1 cellular context compared by ENCODE assay signal in the genomic region with DNA sequence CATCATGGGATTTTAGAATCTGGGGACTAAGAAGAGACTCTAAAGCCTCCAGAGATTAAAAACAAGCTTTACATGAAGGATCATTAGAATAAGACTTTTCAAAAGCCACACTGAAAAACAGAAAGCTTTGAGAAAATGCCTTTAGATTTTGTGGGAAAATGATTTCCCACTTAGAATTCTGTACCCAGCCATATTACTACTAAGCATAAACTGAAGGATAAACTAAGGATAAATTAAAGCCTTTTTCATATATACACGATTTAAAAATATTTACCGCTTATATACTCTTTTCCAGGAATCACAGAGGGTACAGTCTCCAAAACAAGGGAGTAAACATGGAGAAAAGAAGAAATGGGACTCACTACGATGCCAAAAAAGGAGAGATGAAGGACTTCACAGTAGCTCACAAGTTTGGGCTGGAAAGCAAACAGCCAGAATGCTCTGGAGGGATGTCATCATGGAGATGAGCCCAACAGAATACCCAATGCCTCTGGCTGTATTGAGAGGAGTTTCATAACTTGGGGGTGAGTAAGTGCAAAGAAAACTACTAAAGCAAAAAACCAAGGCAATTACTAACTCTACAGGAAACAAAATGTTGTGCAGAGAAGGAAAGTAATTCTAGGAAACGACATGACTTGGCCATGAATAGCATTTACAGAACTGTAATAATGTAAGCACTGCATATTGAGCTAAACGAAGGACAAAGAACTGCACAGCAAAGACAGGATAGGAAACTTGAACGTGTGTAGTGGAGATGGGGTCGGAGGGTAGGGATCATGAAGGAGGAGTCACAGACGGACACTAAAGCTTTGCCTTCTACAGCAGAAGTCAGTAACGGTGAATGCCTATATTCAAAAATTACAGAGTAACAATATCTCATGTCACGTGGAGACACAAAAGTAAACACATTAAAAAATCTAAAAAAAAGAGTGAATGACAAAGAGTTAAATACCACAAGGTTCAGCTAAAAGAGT.
TF ChIP-seq lines count a peak whose summit lies in the region.

No MANE protein-coding gene starts in this region.

TF ChIP-seq in K562, 482 proteins besides CTCF, POLR2A, EP300 and RAD21 (continued from another document and continues in another):
- TF ChIP-seq, protein P1, sequence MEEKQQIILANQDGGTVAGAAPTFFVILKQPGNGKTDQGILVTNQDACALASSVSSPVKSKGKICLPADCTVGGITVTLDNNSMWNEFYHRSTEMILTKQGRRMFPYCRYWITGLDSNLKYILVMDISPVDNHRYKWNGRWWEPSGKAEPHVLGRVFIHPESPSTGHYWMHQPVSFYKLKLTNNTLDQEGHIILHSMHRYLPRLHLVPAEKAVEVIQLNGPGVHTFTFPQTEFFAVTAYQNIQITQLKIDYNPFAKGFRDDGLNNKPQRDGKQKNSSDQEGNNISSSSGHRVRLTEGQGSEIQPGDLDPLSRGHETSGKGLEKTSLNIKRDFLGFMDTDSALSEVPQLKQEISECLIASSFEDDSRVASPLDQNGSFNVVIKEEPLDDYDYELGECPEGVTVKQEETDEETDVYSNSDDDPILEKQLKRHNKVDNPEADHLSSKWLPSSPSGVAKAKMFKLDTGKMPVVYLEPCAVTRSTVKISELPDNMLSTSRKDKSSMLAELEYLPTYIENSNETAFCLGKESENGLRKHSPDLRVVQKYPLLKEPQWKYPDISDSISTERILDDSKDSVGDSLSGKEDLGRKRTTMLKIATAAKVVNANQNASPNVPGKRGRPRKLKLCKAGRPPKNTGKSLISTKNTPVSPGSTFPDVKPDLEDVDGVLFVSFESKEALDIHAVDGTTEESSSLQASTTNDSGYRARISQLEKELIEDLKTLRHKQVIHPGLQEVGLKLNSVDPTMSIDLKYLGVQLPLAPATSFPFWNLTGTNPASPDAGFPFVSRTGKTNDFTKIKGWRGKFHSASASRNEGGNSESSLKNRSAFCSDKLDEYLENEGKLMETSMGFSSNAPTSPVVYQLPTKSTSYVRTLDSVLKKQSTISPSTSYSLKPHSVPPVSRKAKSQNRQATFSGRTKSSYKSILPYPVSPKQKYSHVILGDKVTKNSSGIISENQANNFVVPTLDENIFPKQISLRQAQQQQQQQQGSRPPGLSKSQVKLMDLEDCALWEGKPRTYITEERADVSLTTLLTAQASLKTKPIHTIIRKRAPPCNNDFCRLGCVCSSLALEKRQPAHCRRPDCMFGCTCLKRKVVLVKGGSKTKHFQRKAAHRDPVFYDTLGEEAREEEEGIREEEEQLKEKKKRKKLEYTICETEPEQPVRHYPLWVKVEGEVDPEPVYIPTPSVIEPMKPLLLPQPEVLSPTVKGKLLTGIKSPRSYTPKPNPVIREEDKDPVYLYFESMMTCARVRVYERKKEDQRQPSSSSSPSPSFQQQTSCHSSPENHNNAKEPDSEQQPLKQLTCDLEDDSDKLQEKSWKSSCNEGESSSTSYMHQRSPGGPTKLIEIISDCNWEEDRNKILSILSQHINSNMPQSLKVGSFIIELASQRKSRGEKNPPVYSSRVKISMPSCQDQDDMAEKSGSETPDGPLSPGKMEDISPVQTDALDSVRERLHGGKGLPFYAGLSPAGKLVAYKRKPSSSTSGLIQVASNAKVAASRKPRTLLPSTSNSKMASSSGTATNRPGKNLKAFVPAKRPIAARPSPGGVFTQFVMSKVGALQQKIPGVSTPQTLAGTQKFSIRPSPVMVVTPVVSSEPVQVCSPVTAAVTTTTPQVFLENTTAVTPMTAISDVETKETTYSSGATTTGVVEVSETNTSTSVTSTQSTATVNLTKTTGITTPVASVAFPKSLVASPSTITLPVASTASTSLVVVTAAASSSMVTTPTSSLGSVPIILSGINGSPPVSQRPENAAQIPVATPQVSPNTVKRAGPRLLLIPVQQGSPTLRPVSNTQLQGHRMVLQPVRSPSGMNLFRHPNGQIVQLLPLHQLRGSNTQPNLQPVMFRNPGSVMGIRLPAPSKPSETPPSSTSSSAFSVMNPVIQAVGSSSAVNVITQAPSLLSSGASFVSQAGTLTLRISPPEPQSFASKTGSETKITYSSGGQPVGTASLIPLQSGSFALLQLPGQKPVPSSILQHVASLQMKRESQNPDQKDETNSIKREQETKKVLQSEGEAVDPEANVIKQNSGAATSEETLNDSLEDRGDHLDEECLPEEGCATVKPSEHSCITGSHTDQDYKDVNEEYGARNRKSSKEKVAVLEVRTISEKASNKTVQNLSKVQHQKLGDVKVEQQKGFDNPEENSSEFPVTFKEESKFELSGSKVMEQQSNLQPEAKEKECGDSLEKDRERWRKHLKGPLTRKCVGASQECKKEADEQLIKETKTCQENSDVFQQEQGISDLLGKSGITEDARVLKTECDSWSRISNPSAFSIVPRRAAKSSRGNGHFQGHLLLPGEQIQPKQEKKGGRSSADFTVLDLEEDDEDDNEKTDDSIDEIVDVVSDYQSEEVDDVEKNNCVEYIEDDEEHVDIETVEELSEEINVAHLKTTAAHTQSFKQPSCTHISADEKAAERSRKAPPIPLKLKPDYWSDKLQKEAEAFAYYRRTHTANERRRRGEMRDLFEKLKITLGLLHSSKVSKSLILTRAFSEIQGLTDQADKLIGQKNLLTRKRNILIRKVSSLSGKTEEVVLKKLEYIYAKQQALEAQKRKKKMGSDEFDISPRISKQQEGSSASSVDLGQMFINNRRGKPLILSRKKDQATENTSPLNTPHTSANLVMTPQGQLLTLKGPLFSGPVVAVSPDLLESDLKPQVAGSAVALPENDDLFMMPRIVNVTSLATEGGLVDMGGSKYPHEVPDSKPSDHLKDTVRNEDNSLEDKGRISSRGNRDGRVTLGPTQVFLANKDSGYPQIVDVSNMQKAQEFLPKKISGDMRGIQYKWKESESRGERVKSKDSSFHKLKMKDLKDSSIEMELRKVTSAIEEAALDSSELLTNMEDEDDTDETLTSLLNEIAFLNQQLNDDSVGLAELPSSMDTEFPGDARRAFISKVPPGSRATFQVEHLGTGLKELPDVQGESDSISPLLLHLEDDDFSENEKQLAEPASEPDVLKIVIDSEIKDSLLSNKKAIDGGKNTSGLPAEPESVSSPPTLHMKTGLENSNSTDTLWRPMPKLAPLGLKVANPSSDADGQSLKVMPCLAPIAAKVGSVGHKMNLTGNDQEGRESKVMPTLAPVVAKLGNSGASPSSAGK (IDR thresholded peaks at IDR 0.05): 0 out of 2 replicates have a peak, but pooled peaks have one; percentile 18
- TF ChIP-seq, protein P2, sequence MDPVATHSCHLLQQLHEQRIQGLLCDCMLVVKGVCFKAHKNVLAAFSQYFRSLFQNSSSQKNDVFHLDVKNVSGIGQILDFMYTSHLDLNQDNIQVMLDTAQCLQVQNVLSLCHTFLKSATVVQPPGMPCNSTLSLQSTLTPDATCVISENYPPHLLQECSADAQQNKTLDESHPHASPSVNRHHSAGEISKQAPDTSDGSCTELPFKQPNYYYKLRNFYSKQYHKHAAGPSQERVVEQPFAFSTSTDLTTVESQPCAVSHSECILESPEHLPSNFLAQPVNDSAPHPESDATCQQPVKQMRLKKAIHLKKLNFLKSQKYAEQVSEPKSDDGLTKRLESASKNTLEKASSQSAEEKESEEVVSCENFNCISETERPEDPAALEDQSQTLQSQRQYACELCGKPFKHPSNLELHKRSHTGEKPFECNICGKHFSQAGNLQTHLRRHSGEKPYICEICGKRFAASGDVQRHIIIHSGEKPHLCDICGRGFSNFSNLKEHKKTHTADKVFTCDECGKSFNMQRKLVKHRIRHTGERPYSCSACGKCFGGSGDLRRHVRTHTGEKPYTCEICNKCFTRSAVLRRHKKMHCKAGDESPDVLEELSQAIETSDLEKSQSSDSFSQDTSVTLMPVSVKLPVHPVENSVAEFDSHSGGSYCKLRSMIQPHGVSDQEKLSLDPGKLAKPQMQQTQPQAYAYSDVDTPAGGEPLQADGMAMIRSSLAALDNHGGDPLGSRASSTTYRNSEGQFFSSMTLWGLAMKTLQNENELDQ (CRISPR knock-in tag; IDR thresholded peaks at IDR 0.05; ENCODE audit: borderline replicate concordance): no peak
- 0 out of 2 replicates have a peak, but pooled peaks have one; percentile 32 for TF ChIP-seq BCOR (IDR thresholded peaks at IDR 0.05)
- TF ChIP-seq ZNF263 (CRISPR knock-in tag; IDR thresholded peaks at IDR 0.05; ENCODE audit: borderline replicate concordance): no peak
- no peak for TF ChIP-seq NCOA6 (IDR thresholded peaks at IDR 0.05)
- TF ChIP-seq, protein P3, sequence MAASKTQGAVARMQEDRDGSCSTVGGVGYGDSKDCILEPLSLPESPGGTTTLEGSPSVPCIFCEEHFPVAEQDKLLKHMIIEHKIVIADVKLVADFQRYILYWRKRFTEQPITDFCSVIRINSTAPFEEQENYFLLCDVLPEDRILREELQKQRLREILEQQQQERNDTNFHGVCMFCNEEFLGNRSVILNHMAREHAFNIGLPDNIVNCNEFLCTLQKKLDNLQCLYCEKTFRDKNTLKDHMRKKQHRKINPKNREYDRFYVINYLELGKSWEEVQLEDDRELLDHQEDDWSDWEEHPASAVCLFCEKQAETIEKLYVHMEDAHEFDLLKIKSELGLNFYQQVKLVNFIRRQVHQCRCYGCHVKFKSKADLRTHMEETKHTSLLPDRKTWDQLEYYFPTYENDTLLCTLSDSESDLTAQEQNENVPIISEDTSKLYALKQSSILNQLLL (CRISPR knock-in tag; IDR thresholded peaks at IDR 0.05; ENCODE audit: borderline replicate concordance): no peak
- TF ChIP-seq CBX5 (IDR thresholded peaks at IDR 0.05; ENCODE audit: borderline replicate concordance, low read depth): no peak
- no peak for TF ChIP-seq MTA1 (IDR thresholded peaks at IDR 0.05; ENCODE audit: borderline replicate concordance)
- TF ChIP-seq ZNF134 (CRISPR knock-in tag; conservative IDR thresholded peaks at IDR 0.05): no peak
- TF ChIP-seq, protein P4, sequence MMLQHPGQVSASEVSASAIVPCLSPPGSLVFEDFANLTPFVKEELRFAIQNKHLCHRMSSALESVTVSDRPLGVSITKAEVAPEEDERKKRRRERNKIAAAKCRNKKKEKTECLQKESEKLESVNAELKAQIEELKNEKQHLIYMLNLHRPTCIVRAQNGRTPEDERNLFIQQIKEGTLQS (IDR thresholded peaks at IDR 0.05): peak; percentile 42; the same call in 1 of the 2 replicates
- TF ChIP-seq, protein P4 (CRISPR knock-in tag; conservative IDR thresholded peaks at IDR 0.05): no peak
- TF ChIP-seq ESRRB (CRISPR knock-in tag; IDR thresholded peaks at IDR 0.05; ENCODE audit: borderline replicate concordance): no peak
- TF ChIP-seq PYGO2 (tag; IDR thresholded peaks at IDR 0.05): no peak
- TF ChIP-seq ZNF143 (CRISPR knock-in tag; IDR thresholded peaks at IDR 0.05): no peak
- TF ChIP-seq ZNF584 (CRISPR knock-in tag; IDR thresholded peaks at IDR 0.05; ENCODE audit: low read depth): no peak
- no peak for TF ChIP-seq DACH1 (IDR thresholded peaks at IDR 0.05; ENCODE audit: partially characterized antibody)
- no peak for TF ChIP-seq TEAD1 (CRISPR knock-in tag; IDR thresholded peaks at IDR 0.05)
- TF ChIP-seq, protein P5, sequence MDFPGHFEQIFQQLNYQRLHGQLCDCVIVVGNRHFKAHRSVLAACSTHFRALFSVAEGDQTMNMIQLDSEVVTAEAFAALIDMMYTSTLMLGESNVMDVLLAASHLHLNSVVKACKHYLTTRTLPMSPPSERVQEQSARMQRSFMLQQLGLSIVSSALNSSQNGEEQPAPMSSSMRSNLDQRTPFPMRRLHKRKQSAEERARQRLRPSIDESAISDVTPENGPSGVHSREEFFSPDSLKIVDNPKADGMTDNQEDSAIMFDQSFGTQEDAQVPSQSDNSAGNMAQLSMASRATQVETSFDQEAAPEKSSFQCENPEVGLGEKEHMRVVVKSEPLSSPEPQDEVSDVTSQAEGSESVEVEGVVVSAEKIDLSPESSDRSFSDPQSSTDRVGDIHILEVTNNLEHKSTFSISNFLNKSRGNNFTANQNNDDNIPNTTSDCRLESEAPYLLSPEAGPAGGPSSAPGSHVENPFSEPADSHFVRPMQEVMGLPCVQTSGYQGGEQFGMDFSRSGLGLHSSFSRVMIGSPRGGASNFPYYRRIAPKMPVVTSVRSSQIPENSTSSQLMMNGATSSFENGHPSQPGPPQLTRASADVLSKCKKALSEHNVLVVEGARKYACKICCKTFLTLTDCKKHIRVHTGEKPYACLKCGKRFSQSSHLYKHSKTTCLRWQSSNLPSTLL (IDR thresholded peaks at IDR 0.05): 0 out of 2 replicates have a peak, but pooled peaks have one; percentile 22
- no peak for TF ChIP-seq MED1 (CRISPR knock-in tag; IDR thresholded peaks at IDR 0.05; ENCODE audit: borderline replicate concordance)
- no peak for TF ChIP-seq CBX8 (IDR thresholded peaks at IDR 0.05; ENCODE audit: borderline replicate concordance, extremely low read depth, low read depth, low read length, poor library complexity, severe bottlenecking)
- TF ChIP-seq TAF15 (IDR thresholded peaks at IDR 0.05; ENCODE audit: low read depth, low read length): no peak
- no peak for TF ChIP-seq HSF4 (CRISPR knock-in tag; IDR thresholded peaks at IDR 0.05; ENCODE audit: borderline replicate concordance)
- no peak for TF ChIP-seq NFE2 (IDR thresholded peaks at IDR 0.05; ENCODE audit: low read depth)
- TF ChIP-seq STAG1 (CRISPR knock-in tag; IDR thresholded peaks at IDR 0.05; ENCODE audit: borderline replicate concordance): no peak
- no peak for TF ChIP-seq TCF7L2 (IDR thresholded peaks at IDR 0.05; ENCODE audit: low read depth, low read length)
- TF ChIP-seq SAP30 (IDR thresholded peaks at IDR 0.05; ENCODE audit: borderline replicate concordance, insufficient read depth, low read depth, low read length, poor library complexity, severe bottlenecking): no peak
- TF ChIP-seq, protein P6, sequence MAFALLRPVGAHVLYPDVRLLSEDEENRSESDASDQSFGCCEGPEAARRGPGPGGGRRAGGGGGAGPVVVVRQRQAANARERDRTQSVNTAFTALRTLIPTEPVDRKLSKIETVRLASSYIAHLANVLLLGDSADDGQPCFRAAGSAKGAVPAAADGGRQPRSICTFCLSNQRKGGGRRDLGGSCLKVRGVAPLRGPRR (CRISPR knock-in tag; IDR thresholded peaks at IDR 0.05): no peak
- TF ChIP-seq, protein P7, sequence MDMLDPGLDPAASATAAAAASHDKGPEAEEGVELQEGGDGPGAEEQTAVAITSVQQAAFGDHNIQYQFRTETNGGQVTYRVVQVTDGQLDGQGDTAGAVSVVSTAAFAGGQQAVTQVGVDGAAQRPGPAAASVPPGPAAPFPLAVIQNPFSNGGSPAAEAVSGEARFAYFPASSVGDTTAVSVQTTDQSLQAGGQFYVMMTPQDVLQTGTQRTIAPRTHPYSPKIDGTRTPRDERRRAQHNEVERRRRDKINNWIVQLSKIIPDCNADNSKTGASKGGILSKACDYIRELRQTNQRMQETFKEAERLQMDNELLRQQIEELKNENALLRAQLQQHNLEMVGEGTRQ (CRISPR knock-in tag; IDR thresholded peaks at IDR 0.05): no peak
- TF ChIP-seq CC2D1A (IDR thresholded peaks at IDR 0.05): peak; percentile 45
- no peak for TF ChIP-seq PTTG1 (tag; IDR thresholded peaks at IDR 0.05; ENCODE audit: low read depth)
- no peak for TF ChIP-seq HNRNPK (IDR thresholded peaks at IDR 0.05; ENCODE audit: low read depth, low read length, poor library complexity, severe bottlenecking)
- no peak for TF ChIP-seq GATA2 (CRISPR knock-in tag; IDR thresholded peaks at IDR 0.05)
- no peak for TF ChIP-seq CREB1 (IDR thresholded peaks at IDR 0.05)
- TF ChIP-seq CREB1 (CRISPR knock-in tag; IDR thresholded peaks at IDR 0.05): no peak
- no peak for TF ChIP-seq ZC3H8 (IDR thresholded peaks at IDR 0.05)
